ENCODE assay signal across 8 cellular contexts in genomic region chr3:124885466-124886167, GRCh38. TPM values are rescaled to one million over a fixed set of nuclear protein-coding genes. Genes with fewer than 3 reads are reported as not detected.
A peak's percentile ranks its signal among the peaks of the same experiment; 100 is the strongest.
DNase-seq lines count a peak whose midpoint lies in the region; ATAC-seq, FAIRE-seq and TF ChIP-seq lines count a peak whose summit lies in the region.

No MANE protein-coding gene starts in this region.

- H3K79me2 ChIP-seq in astrocyte (ENCODE audit: insufficient read depth, low read length) (peaks cover 59% of the 10 kb centered on the region), Karpas-422 (ENCODE audit: low read length) (no peaks in the 10 kb centered on the region)

- FAIRE-seq in astrocyte (lab: Jason Lieb, UNC) (no peak), GM12891 (lab: Jason Lieb, UNC) (no peak)

- ATAC-seq in left lung: no peak

- no peaks in the 10 kb centered on the region for H4K20me1 ChIP-seq in astrocyte (ENCODE audit: insufficient read depth, low read length)
- H4K20me1 ChIP-seq in Karpas-422 (ENCODE audit: insufficient read depth, low read depth, low read length): no peaks in the 10 kb centered on the region

- H3K27ac Mint-ChIP-seq in activated naive CD4-positive, alpha-beta T cell treated with anti-CD3 and anti-CD28 coated beads for 36 hours: no peak overlapping the region
- H3K27ac Mint-ChIP-seq in astrocyte (ENCODE audit: unreplicated experiment): peak overlapping the region; percentile 87

- WGBS in thymus: 55% methylated on average over 17 of the region's 17 CpGs

- intact Hi-C loops in activated naive CD4-positive, alpha-beta T cell treated with anti-CD3 and anti-CD28 coated beads for 36 hours (cut with micrococcal nuclease): loop anchor here (1.0 kb wide), 1 partner anchor 50 kb away; no protein-coding TSS in a partner anchor
- intact Hi-C loops in left lung (cut with DNase I): loop anchor here in 1 of 2 donors (5.0 kb wide), 1 partner anchor 98 kb away; no protein-coding TSS in a partner anchor

- peaks cover 34% of the 10 kb centered on the region for H3K27me3 Mint-ChIP-seq in activated naive CD4-positive, alpha-beta T cell treated with anti-CD3 and anti-CD28 coated beads for 36 hours (ENCODE audit: low read depth)
- no peaks in the 10 kb centered on the region for H3K27me3 Mint-ChIP-seq in astrocyte (ENCODE audit: low read depth, unreplicated experiment)

- peak overlapping the region; percentile 70 for H3K4me3 ChIP-seq in astrocyte (ENCODE audit: insufficient read depth, low read depth, low read length)
- H3K4me3 ChIP-seq in left lung: peak overlapping the region; percentile 64
- peak overlapping the region; percentile 53 for H3K4me3 ChIP-seq in thymus (ENCODE audit: low read length)
- H3K4me3 ChIP-seq in Karpas-422 (ENCODE audit: low read length): no peak overlapping the region

- TF ChIP-seq CTCF in astrocyte (IDR thresholded peaks at IDR 0.05; ENCODE audit: insufficient read depth, low read depth, low read length) (no peak), left lung (IDR thresholded peaks at IDR 0.05) (no peak), GM10248 (IDR thresholded peaks at IDR 0.05; ENCODE audit: control extremely low read depth, extremely low read depth, low read depth, missing control alignments) (no peak)

- peak overlapping the region; percentile 94 for H3K4me2 ChIP-seq in astrocyte (ENCODE audit: low read length)
- H3K4me2 ChIP-seq in Karpas-422 (ENCODE audit: low read depth, low read length, poor library complexity, severe bottlenecking): no peak overlapping the region

- peak overlapping the region; percentile 3 for H3K4me3 Mint-ChIP-seq in activated naive CD4-positive, alpha-beta T cell treated with anti-CD3 and anti-CD28 coated beads for 36 hours
- peak overlapping the region; percentile 91 for H3K4me3 Mint-ChIP-seq in astrocyte (ENCODE audit: unreplicated experiment)

- no peaks in the 10 kb centered on the region for H3K36me3 Mint-ChIP-seq in activated naive CD4-positive, alpha-beta T cell treated with anti-CD3 and anti-CD28 coated beads for 36 hours (ENCODE audit: low read depth)
- no peaks in the 10 kb centered on the region for H3K36me3 Mint-ChIP-seq in astrocyte (ENCODE audit: low read depth, unreplicated experiment)

- CTCF ChIA-PET in activated naive CD4-positive, alpha-beta T cell treated with anti-CD3 and anti-CD28 coated beads for 36 hours (lab: Charles Lee): interaction anchor here (0.6 to 1.3 kb wide), 2 partner anchors 13 to 16 kb away, joined by 4 read pairs; no protein-coding TSS in a partner anchor
- CTCF ChIA-PET in GM10248 (lab: Yijun Ruan, JAX): interaction anchor here (2.0 kb wide), 1 partner anchor 42 kb away, joined by 6 read pairs; no protein-coding TSS in a partner anchor

- H3K9me2 ChIP-seq in Karpas-422 (replicated peaks; ENCODE audit: insufficient read depth, low read length): no peaks in the 10 kb centered on the region

- H3K9ac ChIP-seq in astrocyte (ENCODE audit: low read length) (peak overlapping the region; percentile 91), Karpas-422 (ENCODE audit: low read length) (no peak overlapping the region)

- DNase-seq in activated naive CD4-positive, alpha-beta T cell treated with anti-CD3 and anti-CD28 coated beads for 36 hours: no peak
- DNase-seq in activated naive CD4-positive, alpha-beta T cell treated with Interleukin-2 at 50 U/mL for 16 hours: no peak
- DNase-seq in astrocyte (ENCODE audit: low read depth) (no peak), left lung (no peak), Karpas-422 (no peak), GM12891 (ENCODE audit: insufficient read length, low spot score) (no peak), GM10248 (ENCODE audit: extremely low spot score) (no peak)

- H3K27ac ChIP-seq in astrocyte (ENCODE audit: low read depth, low read length): peak overlapping the region; percentile 80
- H3K27ac ChIP-seq in left lung: peak overlapping the region; percentile 76 to 85
- H3K27ac ChIP-seq in thymus (ENCODE audit: low read depth): no peak overlapping the region
- no peak overlapping the region for H3K27ac ChIP-seq in Karpas-422 (ENCODE audit: low read length)

- no peaks in the 10 kb centered on the region for H3K9me3 Mint-ChIP-seq in activated naive CD4-positive, alpha-beta T cell treated with anti-CD3 and anti-CD28 coated beads for 36 hours
- no peaks in the 10 kb centered on the region for H3K9me3 Mint-ChIP-seq in astrocyte (ENCODE audit: unreplicated experiment)

- H3K9me3 ChIP-seq in astrocyte (ENCODE audit: insufficient read depth, low read depth, low read length) (no peaks in the 10 kb centered on the region), left lung (no peaks in the 10 kb centered on the region), thymus (ENCODE audit: control insufficient read depth) (no peaks in the 10 kb centered on the region), Karpas-422 (ENCODE audit: low read length) (no peaks in the 10 kb centered on the region)

- TF ChIP-seq POLR2A in GM12891 (IDR thresholded peaks at IDR 0.05; ENCODE audit: low read depth, low read length): no peak

- H2AFZ ChIP-seq in astrocyte (ENCODE audit: low read depth, low read length): no peak overlapping the region
- no peak overlapping the region for H2AFZ ChIP-seq in Karpas-422 (ENCODE audit: low read length)

- peaks cover 47% of the 10 kb centered on the region for H3K4me1 ChIP-seq in astrocyte (ENCODE audit: insufficient read depth, low read length)
- peaks cover 0 to 17% of the 10 kb centered on the region in 2 donors for H3K4me1 ChIP-seq in left lung
- peaks cover 7% of the 10 kb centered on the region for H3K4me1 ChIP-seq in thymus (ENCODE audit: control insufficient read depth, insufficient read depth, low read length)
- H3K4me1 ChIP-seq in Karpas-422 (ENCODE audit: low read length): no peaks in the 10 kb centered on the region

- no peaks in the 10 kb centered on the region for H3K27me3 ChIP-seq in astrocyte (ENCODE audit: insufficient read depth, low read length)
- H3K27me3 ChIP-seq in left lung: peaks cover 0 to 43% of the 10 kb centered on the region in 2 donors
- H3K27me3 ChIP-seq in thymus (ENCODE audit: control insufficient read depth, insufficient read depth): peaks cover 36% of the 10 kb centered on the region
- H3K27me3 ChIP-seq in Karpas-422 (ENCODE audit: low read length): no peaks in the 10 kb centered on the region

- H3K36me3 ChIP-seq in astrocyte (ENCODE audit: insufficient read depth, low read length) (peaks cover 3% of the 10 kb centered on the region), left lung (no peaks in the 10 kb centered on the region), thymus (ENCODE audit: control insufficient read depth, insufficient read depth) (no peaks in the 10 kb centered on the region), Karpas-422 (ENCODE audit: insufficient read depth, low read length) (no peaks in the 10 kb centered on the region)

- no peaks in the 10 kb centered on the region for H3K4me1 Mint-ChIP-seq in activated naive CD4-positive, alpha-beta T cell treated with anti-CD3 and anti-CD28 coated beads for 36 hours (ENCODE audit: low read depth)
- peaks cover 32% of the 10 kb centered on the region for H3K4me1 Mint-ChIP-seq in astrocyte (ENCODE audit: low read depth, unreplicated experiment)

- POLR2A ChIA-PET in GM10248 (lab: Yijun Ruan, JAX): no interaction called here

TF ChIP-seq in GM12891, 5 proteins besides CTCF, POLR2A, EP300 and RAD21:
- no peak for TF ChIP-seq POLR2AphosphoS5 (IDR thresholded peaks at IDR 0.05; ENCODE audit: low read depth, low read length)
- no peak for TF ChIP-seq TAF1 (IDR thresholded peaks at IDR 0.05; ENCODE audit: low read depth, low read length)
- TF ChIP-seq POU2F2 (IDR thresholded peaks at IDR 0.05; ENCODE audit: low read depth, low read length): no peak
- TF ChIP-seq SPI1 (IDR thresholded peaks at IDR 0.05; ENCODE audit: low read depth, low read length): no peak
- no peak for TF ChIP-seq PAX5 (IDR thresholded peaks at IDR 0.05; ENCODE audit: insufficient read depth, low read length, severe bottlenecking)

RNA-seq across cellular contexts. Expression of gene ITGB5, which starts 1.5 kb away (rescaled TPM):
- total RNA-seq in activated naive CD4-positive, alpha-beta T cell treated with anti-CD3 and anti-CD28 coated beads for 36 hours: under 1 TPM; 0.31 to 0.59 TPM
- total RNA-seq in astrocyte: 139 and 201 TPM in 2 replicates
- 100 to 1,000 TPM in 1 of 2 donors, 10 to 100 TPM in 1; 94.0 to 142 TPM for total RNA-seq in left lung
- 16.9 TPM for polyA plus RNA-seq in thymus
- 0.86 and 4.7 TPM in 2 replicates for total RNA-seq in Karpas-422 (2014; rRNA removed; shearing (Covaris generic); ENCODE audit: low replicate concordance)
- 0.65 TPM for polyA plus RNA-seq in GM12891 (2012; ENCODE audit: low read depth, missing spikeins)

RNA-seq across cellular contexts. Expression of gene MUC13, which starts 48.9 kb away (rescaled TPM):
- not detected for total RNA-seq in activated naive CD4-positive, alpha-beta T cell treated with anti-CD3 and anti-CD28 coated beads for 36 hours
- total RNA-seq in astrocyte (not detected in 2 replicates), left lung (under 1 TPM in 1 of 2 donors, not detected in 1; 0.50 TPM)
- 0.46 TPM for polyA plus RNA-seq in thymus
- total RNA-seq in Karpas-422 (2014; rRNA removed; shearing (Covaris generic); ENCODE audit: low replicate concordance): 0.07 TPM in 1 of 2 replicates, not detected in the other
- polyA plus RNA-seq in GM12891 (2012; ENCODE audit: low read depth, missing spikeins): 0.04 TPM

Comparison
In these comparisons a context has a peak if more than half of its experiments do, and no peak if none do; other contexts are left out.
1. H3K27ac ChIP-seq: peak in astrocyte (single experiment) and left lung (2 of 2); none in thymus (single experiment) and Karpas-422 (single experiment).
2. RNA of gene ITGB5, which starts 1.5 kb away (total RNA-seq): 94.0 to 142 TPM in left lung and 139 to 201 TPM in astrocyte; 0.86 to 4.7 TPM in Karpas-422 and 0.31 to 0.59 TPM in activated naive CD4-positive, alpha-beta T cell treated with anti-CD3 and anti-CD28 coated beads for 36 hours; every median in the first group is over 10 times any median in the second.